2 cellular contexts compared by ENCODE assay signal in the genomic region with DNA sequence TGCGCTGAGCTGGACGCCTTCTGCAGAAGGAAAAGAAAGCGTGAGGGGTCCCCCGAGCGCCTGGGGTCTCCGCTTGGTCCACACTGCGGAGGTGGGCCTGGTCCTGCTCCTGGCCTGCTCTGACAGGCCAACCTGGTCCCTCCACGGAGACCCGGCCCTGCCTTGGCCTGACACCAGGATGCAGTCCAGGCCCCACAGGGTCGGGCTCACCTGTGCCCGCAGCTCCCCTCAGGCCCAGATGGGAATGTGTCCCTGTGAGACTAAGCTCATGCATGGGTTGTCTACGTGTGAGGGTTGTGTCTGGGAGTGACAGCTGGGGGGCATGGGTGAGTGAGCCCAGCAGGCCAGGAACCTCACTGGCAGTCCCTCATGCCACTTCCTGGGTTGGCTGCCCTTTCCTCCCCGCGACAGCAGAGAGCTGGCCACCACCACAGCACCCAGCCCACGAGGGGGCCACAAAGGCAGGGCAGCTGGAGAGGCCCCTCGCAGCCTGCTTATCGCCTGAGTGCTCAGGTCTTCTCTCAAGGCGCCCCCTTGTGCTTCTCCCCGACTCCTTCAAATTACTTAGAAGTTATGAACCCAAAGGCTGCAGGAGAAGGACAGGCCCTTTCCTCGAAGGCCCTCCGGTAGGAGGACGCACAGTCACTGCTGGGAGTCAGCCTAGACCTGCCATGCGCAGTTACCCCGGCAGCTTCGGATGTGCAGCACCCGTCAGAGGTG.
TF ChIP-seq lines count a peak whose summit lies in the region.

No MANE protein-coding gene starts in this region.

TF ChIP-seq in HEK293, 187 proteins besides CTCF, POLR2A, EP300 and RAD21:
- TF ChIP-seq GLIS1 (tag by site-specific recombination; IDR thresholded peaks at IDR 0.05) (peak; percentile 12; the same call in 1 of the 2 replicates), OVOL3 (tag by site-specific recombination; IDR thresholded peaks at IDR 0.05) (no peak)

TF ChIP-seq in HepG2, 621 proteins besides CTCF, POLR2A, EP300 and RAD21:
- TF ChIP-seq ZBTB7A (CRISPR knock-in tag; IDR thresholded peaks at IDR 0.05) (no peak), AGO2 (optimal IDR thresholded peaks at IDR 0.05; ENCODE audit: low read depth, low read length) (peak; percentile 55)
